Comparison of ENCODE assay signal across 2 cellular contexts in the genomic region with DNA sequence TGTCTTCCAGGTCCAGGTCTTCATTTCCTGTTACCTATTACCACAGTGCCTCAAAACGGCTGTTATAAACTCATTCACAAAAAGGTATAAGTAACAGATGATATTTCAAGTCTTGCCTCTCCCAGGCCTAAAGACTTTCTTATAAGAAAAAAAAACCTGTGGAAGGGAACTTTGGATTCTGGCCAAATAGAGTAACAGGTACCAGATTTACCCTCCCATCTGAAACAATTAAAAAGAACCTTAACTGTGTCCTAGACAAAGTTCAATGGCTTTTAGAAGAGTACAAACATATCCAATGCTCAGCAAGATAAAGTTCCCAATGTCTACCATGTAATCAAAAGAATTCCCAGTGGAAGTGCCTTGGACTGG.
TF ChIP-seq lines count a peak whose summit lies in the region.

No MANE protein-coding gene starts in this region.

TF ChIP-seq in HEK293, 187 proteins besides CTCF, POLR2A, EP300 and RAD21:
- TF ChIP-seq ZNF114 (tag by site-specific recombination; IDR thresholded peaks at IDR 0.05) (no peak), SCRT2 (tag by site-specific recombination; IDR thresholded peaks at IDR 0.05) (peak; percentile 73)

TF ChIP-seq in K562, 482 proteins besides CTCF, POLR2A, EP300 and RAD21:
- TF ChIP-seq GMEB1 (CRISPR knock-in tag; IDR thresholded peaks at IDR 0.05) (0 out of 2 replicates have a peak, but pooled peaks have one; percentile 15), CHAMP1 (IDR thresholded peaks at IDR 0.05) (no peak), NFIC (IDR thresholded peaks at IDR 0.05) (peak; percentile 73), TBP (optimal IDR thresholded peaks at IDR 0.05; ENCODE audit: low read depth, low read length) (peak; percentile 4), SMARCA5 (IDR thresholded peaks at IDR 0.05) (no peak), ZNF311 (CRISPR knock-in tag; IDR thresholded peaks at IDR 0.05) (0 out of 2 replicates have a peak, but pooled peaks have one; percentile 16), ZNF75A (CRISPR knock-in tag; IDR thresholded peaks at IDR 0.05) (0 out of 2 replicates have a peak, but pooled peaks have one; percentile 18)
- TF ChIP-seq, protein P1, sequence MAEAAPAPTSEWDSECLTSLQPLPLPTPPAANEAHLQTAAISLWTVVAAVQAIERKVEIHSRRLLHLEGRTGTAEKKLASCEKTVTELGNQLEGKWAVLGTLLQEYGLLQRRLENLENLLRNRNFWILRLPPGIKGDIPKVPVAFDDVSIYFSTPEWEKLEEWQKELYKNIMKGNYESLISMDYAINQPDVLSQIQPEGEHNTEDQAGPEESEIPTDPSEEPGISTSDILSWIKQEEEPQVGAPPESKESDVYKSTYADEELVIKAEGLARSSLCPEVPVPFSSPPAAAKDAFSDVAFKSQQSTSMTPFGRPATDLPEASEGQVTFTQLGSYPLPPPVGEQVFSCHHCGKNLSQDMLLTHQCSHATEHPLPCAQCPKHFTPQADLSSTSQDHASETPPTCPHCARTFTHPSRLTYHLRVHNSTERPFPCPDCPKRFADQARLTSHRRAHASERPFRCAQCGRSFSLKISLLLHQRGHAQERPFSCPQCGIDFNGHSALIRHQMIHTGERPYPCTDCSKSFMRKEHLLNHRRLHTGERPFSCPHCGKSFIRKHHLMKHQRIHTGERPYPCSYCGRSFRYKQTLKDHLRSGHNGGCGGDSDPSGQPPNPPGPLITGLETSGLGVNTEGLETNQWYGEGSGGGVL (CRISPR knock-in tag; IDR thresholded peaks at IDR 0.05) = 0 out of 2 replicates have a peak, but pooled peaks have one; percentile 38
- TF ChIP-seq, protein P2, sequence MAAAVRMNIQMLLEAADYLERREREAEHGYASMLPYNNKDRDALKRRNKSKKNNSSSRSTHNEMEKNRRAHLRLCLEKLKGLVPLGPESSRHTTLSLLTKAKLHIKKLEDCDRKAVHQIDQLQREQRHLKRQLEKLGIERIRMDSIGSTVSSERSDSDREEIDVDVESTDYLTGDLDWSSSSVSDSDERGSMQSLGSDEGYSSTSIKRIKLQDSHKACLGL (CRISPR knock-in tag; IDR thresholded peaks at IDR 0.05; ENCODE audit: borderline replicate concordance, poor library complexity, severe bottlenecking) = no peak
